Comparison of ENCODE assay signal across 1 cellular context in the genomic region with DNA sequence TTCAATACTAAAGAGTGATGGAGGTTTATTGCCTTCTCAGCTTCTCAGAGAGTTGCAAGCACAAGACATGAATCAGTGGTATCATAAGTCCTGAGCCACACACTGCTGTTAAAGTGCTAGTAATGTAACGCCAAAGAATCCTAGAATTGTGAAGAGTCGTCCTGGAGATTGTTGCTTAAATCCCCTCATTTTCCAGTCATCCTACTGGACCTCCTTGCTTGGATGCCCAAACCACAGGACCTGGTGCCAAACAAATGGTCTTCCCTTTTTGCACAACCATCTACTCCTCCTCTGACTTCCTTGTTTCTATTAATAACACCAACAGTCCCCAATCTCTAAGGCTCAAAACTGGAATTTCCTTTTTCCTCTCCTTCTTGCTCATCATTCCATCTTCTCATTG.
TF ChIP-seq lines count a peak whose summit lies in the region.

No MANE protein-coding gene starts in this region.

TF ChIP-seq in GM23338, 12 proteins besides CTCF, POLR2A, EP300 and RAD21 (continued from another document):
- no peak for TF ChIP-seq ZNF462 (CRISPR knock-in tag; IDR thresholded peaks at IDR 0.05)
- no peak for TF ChIP-seq CREB1 (CRISPR knock-in tag; IDR thresholded peaks at IDR 0.05; ENCODE audit: low read depth)
- TF ChIP-seq EZH2phosphoT487 (IDR thresholded peaks at IDR 0.05; ENCODE audit: unreplicated experiment), result no peak
- TF ChIP-seq, protein P1, sequence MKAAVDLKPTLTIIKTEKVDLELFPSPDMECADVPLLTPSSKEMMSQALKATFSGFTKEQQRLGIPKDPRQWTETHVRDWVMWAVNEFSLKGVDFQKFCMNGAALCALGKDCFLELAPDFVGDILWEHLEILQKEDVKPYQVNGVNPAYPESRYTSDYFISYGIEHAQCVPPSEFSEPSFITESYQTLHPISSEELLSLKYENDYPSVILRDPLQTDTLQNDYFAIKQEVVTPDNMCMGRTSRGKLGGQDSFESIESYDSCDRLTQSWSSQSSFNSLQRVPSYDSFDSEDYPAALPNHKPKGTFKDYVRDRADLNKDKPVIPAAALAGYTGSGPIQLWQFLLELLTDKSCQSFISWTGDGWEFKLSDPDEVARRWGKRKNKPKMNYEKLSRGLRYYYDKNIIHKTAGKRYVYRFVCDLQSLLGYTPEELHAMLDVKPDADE (IDR thresholded peaks at IDR 0.05), result no peak
- TF ChIP-seq EZH2 (IDR thresholded peaks at IDR 0.05; ENCODE audit: low read depth, unreplicated experiment), result no peak
- TF ChIP-seq ZNF331 (CRISPR knock-in tag; IDR thresholded peaks at IDR 0.05; ENCODE audit: low read depth), result no peak
- no peak for TF ChIP-seq NANOG (IDR thresholded peaks at IDR 0.05; ENCODE audit: borderline replicate concordance)
- no peak for TF ChIP-seq JUNB (IDR thresholded peaks at IDR 0.05; ENCODE audit: unreplicated experiment)
- no peak for TF ChIP-seq ZNF114 (CRISPR knock-in tag; IDR thresholded peaks at IDR 0.05)
- no peak for TF ChIP-seq POLR2AphosphoS5 (IDR thresholded peaks at IDR 0.05; ENCODE audit: low read depth)
